ENCODE assay signal across 9 cellular contexts in the genomic region with DNA sequence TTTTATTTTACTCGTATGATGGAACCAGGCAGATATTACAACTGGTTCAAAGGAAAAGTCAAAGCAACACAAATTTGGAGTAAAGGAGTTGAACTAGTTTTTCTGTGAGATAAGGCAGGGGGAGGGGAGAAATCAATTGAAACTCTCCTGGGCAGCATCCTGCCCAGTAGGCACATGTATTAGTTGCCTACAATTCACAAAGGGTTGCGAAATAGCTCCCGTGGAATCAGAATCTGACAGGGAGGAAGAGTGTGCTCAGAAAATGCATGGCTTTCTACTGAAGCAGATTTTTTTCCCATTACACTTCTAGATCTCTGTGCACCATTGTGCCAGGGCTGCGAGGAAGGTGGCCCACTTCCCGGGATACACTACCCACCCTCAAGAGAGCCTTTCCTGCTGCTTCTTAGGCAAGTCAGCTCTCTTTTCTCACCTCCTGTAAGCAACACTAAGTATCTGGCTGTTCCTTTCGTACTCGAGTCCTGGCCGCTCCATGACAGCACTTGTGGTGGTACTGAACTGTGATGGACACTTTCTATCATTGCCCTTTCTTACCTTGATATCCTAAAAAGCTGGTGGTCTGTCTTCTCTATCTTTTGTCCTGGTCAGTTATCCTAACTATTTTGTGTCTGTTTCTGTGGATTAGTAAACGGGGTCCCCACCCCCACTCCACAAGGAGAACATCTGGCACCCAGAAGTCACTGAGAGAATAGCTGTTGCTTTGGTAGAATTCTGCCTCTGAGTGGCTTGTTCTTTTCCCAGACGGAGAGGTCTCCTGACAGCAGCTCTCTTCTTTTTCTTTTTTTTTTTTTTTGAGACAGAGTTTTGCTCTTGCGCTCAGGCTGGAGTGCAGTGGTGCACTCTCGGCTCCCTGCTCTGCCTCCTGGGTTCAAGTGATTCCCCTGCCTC.
DNase-seq lines count a peak whose midpoint lies in the region; ATAC-seq and TF ChIP-seq lines count a peak whose summit lies in the region.
"Had no signal": no experiment of that assay in that cellular context is flagged by ENCODE, and none has a peak within 500 bp of the region (broad histone marks: within the 10 kb centered on the region; RNA-seq: fewer than 3 reads in every experiment).

No MANE protein-coding gene starts in this region.

- in situ Hi-C loops in GM13977 (cut with MboI; ENCODE audit: low pct_unique_long_range_greater_than_20kb, low sequenced_read_pairs, unreplicated experiment): no loop called here

- DNase-seq in activated T-helper 2 cell treated with anti-CD3 and anti-CD28 coated beads, Interferon-gamma antibody, Interleukin-2, Interleukin-4, amounts not matched to agents 10 μg/mL and 5 μg/mL and 100 μg/mL, durations not matched to agents 14 hours and 24 hours and 36 hours (ENCODE audit: low spot score): no peak
- DNase-seq in nephron progenitor cell: no peak
- no peak for DNase-seq in stimulated activated CD4-positive, alpha-beta T cell treated with anti-CD3 and anti-CD28 coated beads, Interleukin-1b, Interleukin-23, amount 100 ng/mL, for 48 hours
- no peak for DNase-seq in iPS-NIHi11 (ENCODE audit: low spot score)
- DNase-seq in tibial nerve (ENCODE audit: low spot score in 2 of 2): no peak
- DNase-seq in GM13977 (ENCODE audit: low spot score): no peak
- DNase-seq: Kasumi-1 had no signal

- H3K36me3 Mint-ChIP-seq in activated T-helper 2 cell treated with anti-CD3 and anti-CD28 coated beads, Interferon-gamma antibody, Interleukin-2, Interleukin-4, amounts not matched to agents 10 μg/mL and 5 μg/mL and 100 μg/mL, durations not matched to agents 14 hours and 24 hours and 36 hours (ENCODE audit: low read depth): peaks cover 80% of the 10 kb centered on the region
- peaks cover 77% of the 10 kb centered on the region for H3K36me3 Mint-ChIP-seq in nephron progenitor cell (ENCODE audit: low read depth)

- 72 to 75% methylated on average over 12 of the region's 12 CpGs for WGBS in tibial nerve, 2 donors

- H3K4me1 ChIP-seq in tibial nerve: peaks cover 0 to 13% (median 5%) of the 10 kb centered on the region in 4 donors

- H3K27me3 ChIP-seq in tibial nerve: no peaks in the 10 kb centered on the region

- TF ChIP-seq EP300 in tibial nerve (IDR thresholded peaks at IDR 0.05): no peak

- peaks cover 1% of the 10 kb centered on the region for H3K9me3 Mint-ChIP-seq in activated T-helper 2 cell treated with anti-CD3 and anti-CD28 coated beads, Interferon-gamma antibody, Interleukin-2, Interleukin-4, amounts not matched to agents 10 μg/mL and 5 μg/mL and 100 μg/mL, durations not matched to agents 14 hours and 24 hours and 36 hours
- peaks cover 4% of the 10 kb centered on the region for H3K9me3 Mint-ChIP-seq in nephron progenitor cell

- peaks cover 0 to 11% (median 0%) of the 10 kb centered on the region in 3 donors for H3K36me3 ChIP-seq in tibial nerve

- no peaks in the 10 kb centered on the region for H3K9me3 ChIP-seq in tibial nerve

- TF ChIP-seq CTCF in nephron progenitor cell (IDR thresholded peaks at IDR 0.05) (no peak), tibial nerve (IDR thresholded peaks at IDR 0.05) (no peak), GM13977 (IDR thresholded peaks at IDR 0.05; ENCODE audit: extremely low read depth, insufficient read depth, missing control alignments) (no peak)

- H3K4me3 Mint-ChIP-seq in activated T-helper 2 cell treated with anti-CD3 and anti-CD28 coated beads, Interferon-gamma antibody, Interleukin-2, Interleukin-4, amounts not matched to agents 10 μg/mL and 5 μg/mL and 100 μg/mL, durations not matched to agents 14 hours and 24 hours and 36 hours (ENCODE audit: low read depth): no peak overlapping the region
- no peak overlapping the region for H3K4me3 Mint-ChIP-seq in nephron progenitor cell

- H3K27ac Mint-ChIP-seq in activated T-helper 2 cell treated with anti-CD3 and anti-CD28 coated beads, Interferon-gamma antibody, Interleukin-2, Interleukin-4, amounts not matched to agents 10 μg/mL and 5 μg/mL and 100 μg/mL, durations not matched to agents 14 hours and 24 hours and 36 hours: peak overlapping the region; percentile 70
- peak overlapping the region; percentile 9 for H3K27ac Mint-ChIP-seq in nephron progenitor cell

- no peaks in the 10 kb centered on the region for H3K27me3 Mint-ChIP-seq in activated T-helper 2 cell treated with anti-CD3 and anti-CD28 coated beads, Interferon-gamma antibody, Interleukin-2, Interleukin-4, amounts not matched to agents 10 μg/mL and 5 μg/mL and 100 μg/mL, durations not matched to agents 14 hours and 24 hours and 36 hours (ENCODE audit: low read depth)
- no peaks in the 10 kb centered on the region for H3K27me3 Mint-ChIP-seq in nephron progenitor cell (ENCODE audit: low read depth, poor library complexity)

- intact Hi-C loops in activated T-helper 2 cell treated with anti-CD3 and anti-CD28 coated beads, Interferon-gamma antibody, Interleukin-2, Interleukin-4, amounts not matched to agents 10 μg/mL and 5 μg/mL and 100 μg/mL, durations not matched to agents 14 hours and 24 hours and 36 hours (cut with micrococcal nuclease): loop anchor here (5.0 kb wide), 1 partner anchor 37 kb away; no protein-coding TSS in a partner anchor

- H3K27ac ChIP-seq in tibial nerve: peak overlapping the region in 1 of 4 donors; percentile 58

- no peak overlapping the region for H3K4me3 ChIP-seq in tibial nerve

- ATAC-seq in GM19025 (IDR thresholded peaks at IDR 0.05; ENCODE audit: low read depth, unreplicated experiment): peak; percentile 9
- ATAC-seq in HG03025 (IDR thresholded peaks at IDR 0.05; ENCODE audit: low FRiP score, unreplicated experiment): peak; percentile 1

- H3K4me1 Mint-ChIP-seq in activated T-helper 2 cell treated with anti-CD3 and anti-CD28 coated beads, Interferon-gamma antibody, Interleukin-2, Interleukin-4, amounts not matched to agents 10 μg/mL and 5 μg/mL and 100 μg/mL, durations not matched to agents 14 hours and 24 hours and 36 hours (ENCODE audit: low read depth): peaks cover 52% of the 10 kb centered on the region
- peaks cover 35% of the 10 kb centered on the region for H3K4me1 Mint-ChIP-seq in nephron progenitor cell

- no peak for TF ChIP-seq POLR2A in tibial nerve (IDR thresholded peaks at IDR 0.05)
